ENCODE assay signal across 13 cellular contexts in the genomic region with DNA sequence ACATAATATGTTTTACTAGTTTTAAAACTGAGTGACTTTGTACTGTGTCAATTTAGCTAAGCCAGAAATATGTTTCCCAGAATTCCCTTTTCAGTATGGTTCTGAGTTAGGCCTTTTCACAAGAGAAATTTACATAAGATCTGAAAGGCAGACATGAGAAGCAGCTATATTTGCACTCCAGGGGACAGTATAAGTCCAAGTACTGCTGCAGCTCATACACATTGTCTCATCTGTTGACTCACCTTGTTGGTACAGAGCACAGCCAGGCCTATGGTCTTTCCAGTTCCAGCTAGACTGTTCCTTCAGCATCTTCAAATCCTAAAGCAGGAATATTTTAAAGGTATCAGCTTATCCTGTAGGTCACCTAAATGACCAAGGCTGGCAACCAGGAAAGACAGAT. TPM values are rescaled to one million over a fixed set of nuclear protein-coding genes. Genes with fewer than 3 reads are reported as not detected.
A peak's percentile ranks its signal among the peaks of the same experiment; 100 is the strongest.
DNase-seq lines count a peak whose midpoint lies in the region; ATAC-seq and TF ChIP-seq lines count a peak whose summit lies in the region.
"Had no signal": no experiment of that assay in that cellular context is flagged by ENCODE, and none has a peak within 500 bp of the region (broad histone marks: within the 10 kb centered on the region; RNA-seq: fewer than 3 reads in every experiment).

No MANE protein-coding gene starts in this region.

- no peak overlapping the region for H3K4me3 ChIP-seq in PC-3 (ENCODE audit: low read length)
- no peak overlapping the region for H3K4me3 ChIP-seq in fibroblast of mammary gland (ENCODE audit: control insufficient read depth, low read depth, low read length)
- H3K4me3 ChIP-seq in A673 (ENCODE audit: low read depth, low read length, poor library complexity, severe bottlenecking), result no peak overlapping the region
- H3K4me3 ChIP-seq: BLaER1 treated with 17β-estradiol and CSF1 and Interleukin-3, amounts not matched to agents 10 nM and 100 nM had no signal

- no peak overlapping the region for H3K4me3 Mint-ChIP-seq in HFFc6
- H3K4me3 Mint-ChIP-seq: nephron had no signal

- no peaks in the 10 kb centered on the region for H3F3A ChIP-seq in PC-3 (ENCODE audit: low read length, unreplicated experiment)

- no peak overlapping the region for H3K9ac ChIP-seq in PC-3 (ENCODE audit: low read length)
- H3K9ac ChIP-seq: BLaER1 treated with 17β-estradiol and CSF1 and Interleukin-3, amounts not matched to agents 10 nM and 100 nM had no signal

- H3K79me2 ChIP-seq in PC-3 (ENCODE audit: low read length), result no peaks in the 10 kb centered on the region

- in situ Hi-C loops in GM13977 (cut with MboI; ENCODE audit: low pct_unique_long_range_greater_than_20kb, low sequenced_read_pairs, unreplicated experiment), result no loop called here

- H3K36me3 Mint-ChIP-seq in HFFc6 (ENCODE audit: low read depth), result no peaks in the 10 kb centered on the region

- H3K36me3 ChIP-seq in PC-3 (ENCODE audit: low read depth, low read length), result no peaks in the 10 kb centered on the region
- no peaks in the 10 kb centered on the region for H3K36me3 ChIP-seq in A673 (ENCODE audit: insufficient read depth, low read length, poor library complexity, severe bottlenecking)

- H3K9me2 ChIP-seq in PC-3 (replicated peaks; ENCODE audit: low read length), result no peaks in the 10 kb centered on the region

- no peaks in the 10 kb centered on the region for H3K9me3 Mint-ChIP-seq in HFFc6

- H3K9me3 ChIP-seq in PC-3 (ENCODE audit: low read length), result no peaks in the 10 kb centered on the region
- no peaks in the 10 kb centered on the region for H3K9me3 ChIP-seq in A673 (ENCODE audit: low read depth, low read length, poor library complexity, severe bottlenecking)

- ATAC-seq in PC-3, result peak; percentile 96
- ATAC-seq: stimulated activated naive CD8-positive, alpha-beta T cell treated with anti-CD3 and anti-CD28 coated beads, Interleukin-15, Interleukin-2, amounts not matched to agents 100 U/mL and 50 U/mL, for 24 hours had no signal

- no peaks in the 10 kb centered on the region for H3K4me1 ChIP-seq in PC-3 (ENCODE audit: insufficient read depth, low read length)
- H3K4me1 ChIP-seq in A673 (ENCODE audit: insufficient read depth, low read length, poor library complexity, severe bottlenecking), result no peaks in the 10 kb centered on the region

- H3K4me1 Mint-ChIP-seq in HFFc6 (ENCODE audit: low read depth), result no peaks in the 10 kb centered on the region

- H3K27ac Mint-ChIP-seq in HFFc6, result no peak overlapping the region

- POLR2A ChIA-PET in PC-3 (lab: Charles Lee; ENCODE audit: unreplicated experiment), result no interaction called here
- POLR2A ChIA-PET in A673 (lab: Charles Lee; ENCODE audit: low non-redundant PET), result no interaction called here

- BruUV-seq in PC-3 (replicated peaks; lab: Mats Ljungman, UMichigan) (no TSS peak), A673 (replicated peaks; lab: Mats Ljungman, UMichigan) (no TSS peak)

- H3K27me3 ChIP-seq in PC-3 (ENCODE audit: low read length), result no peaks in the 10 kb centered on the region
- no peaks in the 10 kb centered on the region for H3K27me3 ChIP-seq in A673 (replicated peaks; ENCODE audit: insufficient read depth, low read depth, low read length, poor library complexity)
- H3K27me3 ChIP-seq: BLaER1 treated with 17β-estradiol and CSF1 and Interleukin-3, amounts not matched to agents 10 nM and 100 nM had no signal

- no peak overlapping the region for H3K27ac ChIP-seq in 22Rv1
- no peak overlapping the region for H3K27ac ChIP-seq in PC-3 (ENCODE audit: low read length)
- H3K27ac ChIP-seq in A673 (ENCODE audit: low read depth, low read length, poor library complexity, severe bottlenecking), result no peak overlapping the region
- H3K27ac ChIP-seq: BLaER1 treated with 17β-estradiol and CSF1 and Interleukin-3, amounts not matched to agents 10 nM and 100 nM had no signal

- no peak overlapping the region for H3K4me2 ChIP-seq in PC-3 (ENCODE audit: low read length)
- H3K4me2 ChIP-seq: BLaER1 treated with 17β-estradiol and CSF1 and Interleukin-3, amounts not matched to agents 10 nM and 100 nM had no signal

- TF ChIP-seq CTCF in 22Rv1 (IDR thresholded peaks at IDR 0.05), result peak; percentile 18; the same call in 1 of the 2 replicates
- TF ChIP-seq CTCF in PC-3 (conservative IDR thresholded peaks at IDR 0.05; ENCODE audit: low read depth, low read length), result peak; percentile 67
- TF ChIP-seq CTCF in fibroblast of mammary gland (conservative IDR thresholded peaks at IDR 0.05; ENCODE audit: control insufficient read depth, insufficient read depth, low read depth, low read length), result peak; percentile 81
- no peak for TF ChIP-seq CTCF in A673 (conservative IDR thresholded peaks at IDR 0.05; ENCODE audit: low read depth, low read length)
- TF ChIP-seq CTCF in GM13977 (IDR thresholded peaks at IDR 0.05; ENCODE audit: extremely low read depth, insufficient read depth, missing control alignments), result no peak
- no peak for TF ChIP-seq CTCF in HFFc6 (IDR thresholded peaks at IDR 0.05)

- no peak overlapping the region for H2AFZ ChIP-seq in PC-3 (ENCODE audit: low read length)

- H4K20me1 ChIP-seq in PC-3 (ENCODE audit: low read length), result no peaks in the 10 kb centered on the region
- H4K20me1 ChIP-seq: BLaER1 treated with 17β-estradiol and CSF1 and Interleukin-3, amounts not matched to agents 10 nM and 100 nM had no signal

- CTCF ChIA-PET in PC-3 (lab: Charles Lee), result interaction anchor here (1.0 kb wide), 1 partner anchor 267 kb away, joined by 7 read pairs; no protein-coding TSS in a partner anchor
- CTCF ChIA-PET in A673 (lab: Charles Lee), result no interaction called here

- no peaks in the 10 kb centered on the region; the same call in none of the 2 replicates for H3K27me3 Mint-ChIP-seq in HFFc6 (ENCODE audit: insufficient read depth)

- DNase-seq in GM04504 (ENCODE audit: low read depth), result peak; percentile 35
- peak; percentile 65 for DNase-seq in PC-3
- peak; percentile 81 for DNase-seq in fibroblast of mammary gland (ENCODE audit: low read depth)
- no peak for DNase-seq in A673 (ENCODE audit: low spot score)
- DNase-seq in GM13977 (ENCODE audit: low spot score), result no peak
- DNase-seq in HFFc6, result no peak
- DNase-seq in dermis blood vessel endothelial cell, result no peak
- DNase-seq: MM.1S; stimulated activated naive CD8-positive, alpha-beta T cell treated with anti-CD3 and anti-CD28 coated beads, Interleukin-15, Interleukin-2, amounts not matched to agents 100 U/mL and 50 U/mL, for 24 hours; T-helper 1 cell had no signal

- intact Hi-C loops in PC-3 (cut with micrococcal nuclease) (loop anchor here (1.0 to 5.0 kb wide), 5 partner anchors 53 to 288 kb away; a partner anchor contains a TSS), A673 (cut with micrococcal nuclease; ENCODE audit: unreplicated experiment) (no loop called here)

RNA-seq across cellular contexts. Expression of a gene that starts 53.5 kb away (rescaled TPM):
- total RNA-seq in PC-3 (2014; rRNA removed) (1.5 and 1.8 TPM in 2 replicates), A673 (2021) (not detected in 2 replicates), dermis blood vessel endothelial cell (not detected in 2 replicates)
- total RNA-seq in HFFc6 (2021; fragmentation: NEBNext Ultra II Directional; extraction: Animal tissue kit (Norgen Biotek cat#: 25700)), result under 1 TPM; 0.17 to 0.27 (median 0.20) TPM

Comparison
In these comparisons a context has a peak if more than half of its experiments do, and no peak if none do; other contexts are left out.
1. CTCF ChIP-seq: peak in 22Rv1 (single experiment), PC-3 (single experiment) and fibroblast of mammary gland (single experiment); none in A673 (single experiment), GM13977 (single experiment) and HFFc6 (single experiment).
2. DNase-seq: peak in GM04504 (single experiment), PC-3 (single experiment) and fibroblast of mammary gland (single experiment); none in A673 (single experiment), GM13977 (single experiment), HFFc6 (single experiment) and dermis blood vessel endothelial cell (single experiment).